ENCODE assay signal across 1 cellular context in the genomic region with DNA sequence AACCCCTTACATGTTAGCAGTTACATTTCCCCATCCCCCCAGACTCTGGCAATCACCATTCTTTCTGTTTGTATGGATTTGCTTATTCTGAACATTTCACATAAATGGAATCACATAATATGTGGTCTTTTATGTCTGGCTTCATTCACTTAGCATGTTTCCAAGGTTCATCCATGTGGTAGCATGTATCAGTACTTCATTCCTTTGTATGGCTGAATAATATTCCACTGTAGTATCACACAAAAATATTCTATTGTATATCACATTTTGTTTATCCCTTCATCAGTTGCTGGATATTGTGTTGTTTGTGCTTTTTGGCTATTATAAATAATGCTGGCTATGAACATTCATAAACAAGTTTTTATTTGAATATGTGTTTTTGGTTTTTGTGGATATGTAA.
A peak's percentile ranks its signal among the peaks of the same experiment; 100 is the strongest.
TF ChIP-seq lines count a peak whose summit lies in the region.

No MANE protein-coding gene starts in this region.

TF ChIP-seq in K562, 482 proteins besides CTCF, POLR2A, EP300 and RAD21:
- TF ChIP-seq PTRF (tag; IDR thresholded peaks at IDR 0.05) (no peak), ZNF766 (CRISPR knock-in tag; conservative IDR thresholded peaks at IDR 0.05) (no peak), HDAC2 (IDR thresholded peaks at IDR 0.05) (no peak), ZNF24 (IDR thresholded peaks at IDR 0.05) (peak; percentile 82), GATA2 (CRISPR knock-in tag; IDR thresholded peaks at IDR 0.05) (no peak), GTF2E2 (tag; IDR thresholded peaks at IDR 0.05) (no peak), ZNF830 (CRISPR knock-in tag; IDR thresholded peaks at IDR 0.05) (no peak), NRF1 (conservative IDR thresholded peaks at IDR 0.05 in 1 of 2, IDR thresholded peaks at IDR 0.05 in 1 of 2) (no peak), ZNF785 (CRISPR knock-in tag; IDR thresholded peaks at IDR 0.05) (no peak), BCOR (IDR thresholded peaks at IDR 0.05) (peak; percentile 49), HOXB6 (CRISPR knock-in tag; IDR thresholded peaks at IDR 0.05; ENCODE audit: borderline replicate concordance) (no peak), HDAC8 (tag; IDR thresholded peaks at IDR 0.05) (no peak), ZC3H4 (CRISPR knock-in tag; IDR thresholded peaks at IDR 0.05; ENCODE audit: borderline replicate concordance) (no peak), POLR2H (tag; IDR thresholded peaks at IDR 0.05; ENCODE audit: low read depth) (0 out of 2 replicates have a peak, but pooled peaks have one; percentile 25), PRMT5 (CRISPR knock-in tag; IDR thresholded peaks at IDR 0.05) (no peak), ZNF239 (CRISPR knock-in tag; IDR thresholded peaks at IDR 0.05) (no peak), ZBTB17 (CRISPR knock-in tag; IDR thresholded peaks at IDR 0.05) (no peak), POLR2AphosphoS5 (IDR thresholded peaks at IDR 0.05; ENCODE audit: control insufficient read depth, insufficient read depth, low read depth, low read length) (no peak), HMGN3 (IDR thresholded peaks at IDR 0.05; ENCODE audit: borderline replicate concordance, extremely low read depth, insufficient read length, low read depth, low read length) (no peak), ZNF146 (CRISPR knock-in tag; IDR thresholded peaks at IDR 0.05; ENCODE audit: unreplicated experiment) (peak; percentile 51)
- TF ChIP-seq, protein P1, sequence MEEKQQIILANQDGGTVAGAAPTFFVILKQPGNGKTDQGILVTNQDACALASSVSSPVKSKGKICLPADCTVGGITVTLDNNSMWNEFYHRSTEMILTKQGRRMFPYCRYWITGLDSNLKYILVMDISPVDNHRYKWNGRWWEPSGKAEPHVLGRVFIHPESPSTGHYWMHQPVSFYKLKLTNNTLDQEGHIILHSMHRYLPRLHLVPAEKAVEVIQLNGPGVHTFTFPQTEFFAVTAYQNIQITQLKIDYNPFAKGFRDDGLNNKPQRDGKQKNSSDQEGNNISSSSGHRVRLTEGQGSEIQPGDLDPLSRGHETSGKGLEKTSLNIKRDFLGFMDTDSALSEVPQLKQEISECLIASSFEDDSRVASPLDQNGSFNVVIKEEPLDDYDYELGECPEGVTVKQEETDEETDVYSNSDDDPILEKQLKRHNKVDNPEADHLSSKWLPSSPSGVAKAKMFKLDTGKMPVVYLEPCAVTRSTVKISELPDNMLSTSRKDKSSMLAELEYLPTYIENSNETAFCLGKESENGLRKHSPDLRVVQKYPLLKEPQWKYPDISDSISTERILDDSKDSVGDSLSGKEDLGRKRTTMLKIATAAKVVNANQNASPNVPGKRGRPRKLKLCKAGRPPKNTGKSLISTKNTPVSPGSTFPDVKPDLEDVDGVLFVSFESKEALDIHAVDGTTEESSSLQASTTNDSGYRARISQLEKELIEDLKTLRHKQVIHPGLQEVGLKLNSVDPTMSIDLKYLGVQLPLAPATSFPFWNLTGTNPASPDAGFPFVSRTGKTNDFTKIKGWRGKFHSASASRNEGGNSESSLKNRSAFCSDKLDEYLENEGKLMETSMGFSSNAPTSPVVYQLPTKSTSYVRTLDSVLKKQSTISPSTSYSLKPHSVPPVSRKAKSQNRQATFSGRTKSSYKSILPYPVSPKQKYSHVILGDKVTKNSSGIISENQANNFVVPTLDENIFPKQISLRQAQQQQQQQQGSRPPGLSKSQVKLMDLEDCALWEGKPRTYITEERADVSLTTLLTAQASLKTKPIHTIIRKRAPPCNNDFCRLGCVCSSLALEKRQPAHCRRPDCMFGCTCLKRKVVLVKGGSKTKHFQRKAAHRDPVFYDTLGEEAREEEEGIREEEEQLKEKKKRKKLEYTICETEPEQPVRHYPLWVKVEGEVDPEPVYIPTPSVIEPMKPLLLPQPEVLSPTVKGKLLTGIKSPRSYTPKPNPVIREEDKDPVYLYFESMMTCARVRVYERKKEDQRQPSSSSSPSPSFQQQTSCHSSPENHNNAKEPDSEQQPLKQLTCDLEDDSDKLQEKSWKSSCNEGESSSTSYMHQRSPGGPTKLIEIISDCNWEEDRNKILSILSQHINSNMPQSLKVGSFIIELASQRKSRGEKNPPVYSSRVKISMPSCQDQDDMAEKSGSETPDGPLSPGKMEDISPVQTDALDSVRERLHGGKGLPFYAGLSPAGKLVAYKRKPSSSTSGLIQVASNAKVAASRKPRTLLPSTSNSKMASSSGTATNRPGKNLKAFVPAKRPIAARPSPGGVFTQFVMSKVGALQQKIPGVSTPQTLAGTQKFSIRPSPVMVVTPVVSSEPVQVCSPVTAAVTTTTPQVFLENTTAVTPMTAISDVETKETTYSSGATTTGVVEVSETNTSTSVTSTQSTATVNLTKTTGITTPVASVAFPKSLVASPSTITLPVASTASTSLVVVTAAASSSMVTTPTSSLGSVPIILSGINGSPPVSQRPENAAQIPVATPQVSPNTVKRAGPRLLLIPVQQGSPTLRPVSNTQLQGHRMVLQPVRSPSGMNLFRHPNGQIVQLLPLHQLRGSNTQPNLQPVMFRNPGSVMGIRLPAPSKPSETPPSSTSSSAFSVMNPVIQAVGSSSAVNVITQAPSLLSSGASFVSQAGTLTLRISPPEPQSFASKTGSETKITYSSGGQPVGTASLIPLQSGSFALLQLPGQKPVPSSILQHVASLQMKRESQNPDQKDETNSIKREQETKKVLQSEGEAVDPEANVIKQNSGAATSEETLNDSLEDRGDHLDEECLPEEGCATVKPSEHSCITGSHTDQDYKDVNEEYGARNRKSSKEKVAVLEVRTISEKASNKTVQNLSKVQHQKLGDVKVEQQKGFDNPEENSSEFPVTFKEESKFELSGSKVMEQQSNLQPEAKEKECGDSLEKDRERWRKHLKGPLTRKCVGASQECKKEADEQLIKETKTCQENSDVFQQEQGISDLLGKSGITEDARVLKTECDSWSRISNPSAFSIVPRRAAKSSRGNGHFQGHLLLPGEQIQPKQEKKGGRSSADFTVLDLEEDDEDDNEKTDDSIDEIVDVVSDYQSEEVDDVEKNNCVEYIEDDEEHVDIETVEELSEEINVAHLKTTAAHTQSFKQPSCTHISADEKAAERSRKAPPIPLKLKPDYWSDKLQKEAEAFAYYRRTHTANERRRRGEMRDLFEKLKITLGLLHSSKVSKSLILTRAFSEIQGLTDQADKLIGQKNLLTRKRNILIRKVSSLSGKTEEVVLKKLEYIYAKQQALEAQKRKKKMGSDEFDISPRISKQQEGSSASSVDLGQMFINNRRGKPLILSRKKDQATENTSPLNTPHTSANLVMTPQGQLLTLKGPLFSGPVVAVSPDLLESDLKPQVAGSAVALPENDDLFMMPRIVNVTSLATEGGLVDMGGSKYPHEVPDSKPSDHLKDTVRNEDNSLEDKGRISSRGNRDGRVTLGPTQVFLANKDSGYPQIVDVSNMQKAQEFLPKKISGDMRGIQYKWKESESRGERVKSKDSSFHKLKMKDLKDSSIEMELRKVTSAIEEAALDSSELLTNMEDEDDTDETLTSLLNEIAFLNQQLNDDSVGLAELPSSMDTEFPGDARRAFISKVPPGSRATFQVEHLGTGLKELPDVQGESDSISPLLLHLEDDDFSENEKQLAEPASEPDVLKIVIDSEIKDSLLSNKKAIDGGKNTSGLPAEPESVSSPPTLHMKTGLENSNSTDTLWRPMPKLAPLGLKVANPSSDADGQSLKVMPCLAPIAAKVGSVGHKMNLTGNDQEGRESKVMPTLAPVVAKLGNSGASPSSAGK (IDR thresholded peaks at IDR 0.05), result peak; percentile 11; the same call in 1 of the 2 replicates
- TF ChIP-seq, protein P2, sequence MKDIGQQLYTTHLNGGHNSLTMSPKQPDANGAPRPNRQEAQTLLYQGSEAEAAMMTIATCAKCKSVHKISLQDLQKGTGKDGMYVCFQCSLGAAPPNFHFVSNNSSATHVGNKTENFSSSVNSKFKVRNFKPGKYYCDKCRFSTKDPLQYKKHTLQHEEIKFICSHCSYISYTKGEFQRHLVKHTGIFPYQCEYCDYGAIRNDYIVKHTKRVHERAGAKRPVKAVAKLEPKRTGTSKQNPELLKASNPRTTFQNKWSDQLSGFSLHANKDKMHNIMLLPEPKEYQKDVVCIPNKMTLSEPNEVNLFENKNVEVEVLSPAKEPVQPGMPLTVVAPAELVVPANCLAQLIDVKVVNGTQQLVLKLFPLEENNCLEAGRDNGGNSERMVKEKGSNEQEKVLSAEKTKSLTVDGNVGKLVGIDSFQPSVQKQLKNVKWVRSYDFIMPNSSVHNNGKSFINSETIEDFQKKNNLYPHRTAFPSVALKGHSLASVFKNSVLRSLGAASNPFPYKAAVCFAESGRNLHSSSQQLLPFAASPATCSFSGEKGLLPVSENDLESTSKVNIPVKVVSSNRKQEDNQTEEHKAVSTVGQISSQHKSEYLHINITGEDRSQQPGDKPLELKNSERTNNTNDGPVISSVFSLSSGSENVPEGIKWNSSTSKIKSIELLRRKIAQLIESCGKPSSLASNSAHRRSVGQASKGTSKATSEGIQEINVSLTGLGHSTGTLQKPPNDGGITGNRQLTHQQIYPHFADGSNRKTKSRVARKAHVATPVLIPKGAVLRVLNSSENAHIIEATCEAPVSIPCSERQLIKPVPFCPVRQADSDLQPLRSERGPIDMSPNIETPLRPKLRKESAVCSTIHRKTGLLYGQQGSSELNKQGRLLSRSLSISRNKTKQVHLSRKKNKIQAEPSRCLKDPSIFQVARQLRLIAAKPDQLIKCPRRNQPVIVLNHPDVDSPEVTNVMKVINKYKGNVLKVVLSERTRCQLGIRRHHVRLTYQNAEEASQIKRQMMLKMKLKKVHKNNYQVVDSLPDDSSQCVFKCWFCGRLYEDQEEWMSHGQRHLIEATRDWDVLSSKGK (CRISPR knock-in tag; IDR thresholded peaks at IDR 0.05), result no peak
- TF ChIP-seq, protein P3, sequence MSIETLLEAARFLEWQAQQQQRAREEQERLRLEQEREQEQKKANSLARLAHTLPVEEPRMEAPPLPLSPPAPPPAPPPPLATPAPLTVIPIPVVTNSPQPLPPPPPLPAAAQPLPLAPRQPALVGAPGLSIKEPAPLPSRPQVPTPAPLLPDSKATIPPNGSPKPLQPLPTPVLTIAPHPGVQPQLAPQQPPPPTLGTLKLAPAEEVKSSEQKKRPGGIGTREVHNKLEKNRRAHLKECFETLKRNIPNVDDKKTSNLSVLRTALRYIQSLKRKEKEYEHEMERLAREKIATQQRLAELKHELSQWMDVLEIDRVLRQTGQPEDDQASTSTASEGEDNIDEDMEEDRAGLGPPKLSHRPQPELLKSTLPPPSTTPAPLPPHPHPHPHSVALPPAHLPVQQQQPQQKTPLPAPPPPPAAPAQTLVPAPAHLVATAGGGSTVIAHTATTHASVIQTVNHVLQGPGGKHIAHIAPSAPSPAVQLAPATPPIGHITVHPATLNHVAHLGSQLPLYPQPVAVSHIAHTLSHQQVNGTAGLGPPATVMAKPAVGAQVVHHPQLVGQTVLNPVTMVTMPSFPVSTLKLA (conservative IDR thresholded peaks at IDR 0.05), result 0 out of 4 replicates have a peak, but pooled peaks of 1 of the 2 experiments have one; percentile 14
- TF ChIP-seq, protein P4, sequence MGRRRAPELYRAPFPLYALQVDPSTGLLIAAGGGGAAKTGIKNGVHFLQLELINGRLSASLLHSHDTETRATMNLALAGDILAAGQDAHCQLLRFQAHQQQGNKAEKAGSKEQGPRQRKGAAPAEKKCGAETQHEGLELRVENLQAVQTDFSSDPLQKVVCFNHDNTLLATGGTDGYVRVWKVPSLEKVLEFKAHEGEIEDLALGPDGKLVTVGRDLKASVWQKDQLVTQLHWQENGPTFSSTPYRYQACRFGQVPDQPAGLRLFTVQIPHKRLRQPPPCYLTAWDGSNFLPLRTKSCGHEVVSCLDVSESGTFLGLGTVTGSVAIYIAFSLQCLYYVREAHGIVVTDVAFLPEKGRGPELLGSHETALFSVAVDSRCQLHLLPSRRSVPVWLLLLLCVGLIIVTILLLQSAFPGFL (CRISPR knock-in tag; IDR thresholded peaks at IDR 0.05), result no peak
- TF ChIP-seq, protein P5, sequence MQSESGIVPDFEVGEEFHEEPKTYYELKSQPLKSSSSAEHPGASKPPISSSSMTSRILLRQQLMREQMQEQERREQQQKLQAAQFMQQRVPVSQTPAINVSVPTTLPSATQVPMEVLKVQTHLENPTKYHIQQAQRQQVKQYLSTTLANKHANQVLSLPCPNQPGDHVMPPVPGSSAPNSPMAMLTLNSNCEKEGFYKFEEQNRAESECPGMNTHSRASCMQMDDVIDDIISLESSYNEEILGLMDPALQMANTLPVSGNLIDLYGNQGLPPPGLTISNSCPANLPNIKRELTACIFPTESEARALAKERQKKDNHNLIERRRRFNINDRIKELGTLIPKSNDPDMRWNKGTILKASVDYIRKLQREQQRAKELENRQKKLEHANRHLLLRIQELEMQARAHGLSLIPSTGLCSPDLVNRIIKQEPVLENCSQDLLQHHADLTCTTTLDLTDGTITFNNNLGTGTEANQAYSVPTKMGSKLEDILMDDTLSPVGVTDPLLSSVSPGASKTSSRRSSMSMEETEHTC (IDR thresholded peaks at IDR 0.05), result no peak
- TF ChIP-seq, protein P6, sequence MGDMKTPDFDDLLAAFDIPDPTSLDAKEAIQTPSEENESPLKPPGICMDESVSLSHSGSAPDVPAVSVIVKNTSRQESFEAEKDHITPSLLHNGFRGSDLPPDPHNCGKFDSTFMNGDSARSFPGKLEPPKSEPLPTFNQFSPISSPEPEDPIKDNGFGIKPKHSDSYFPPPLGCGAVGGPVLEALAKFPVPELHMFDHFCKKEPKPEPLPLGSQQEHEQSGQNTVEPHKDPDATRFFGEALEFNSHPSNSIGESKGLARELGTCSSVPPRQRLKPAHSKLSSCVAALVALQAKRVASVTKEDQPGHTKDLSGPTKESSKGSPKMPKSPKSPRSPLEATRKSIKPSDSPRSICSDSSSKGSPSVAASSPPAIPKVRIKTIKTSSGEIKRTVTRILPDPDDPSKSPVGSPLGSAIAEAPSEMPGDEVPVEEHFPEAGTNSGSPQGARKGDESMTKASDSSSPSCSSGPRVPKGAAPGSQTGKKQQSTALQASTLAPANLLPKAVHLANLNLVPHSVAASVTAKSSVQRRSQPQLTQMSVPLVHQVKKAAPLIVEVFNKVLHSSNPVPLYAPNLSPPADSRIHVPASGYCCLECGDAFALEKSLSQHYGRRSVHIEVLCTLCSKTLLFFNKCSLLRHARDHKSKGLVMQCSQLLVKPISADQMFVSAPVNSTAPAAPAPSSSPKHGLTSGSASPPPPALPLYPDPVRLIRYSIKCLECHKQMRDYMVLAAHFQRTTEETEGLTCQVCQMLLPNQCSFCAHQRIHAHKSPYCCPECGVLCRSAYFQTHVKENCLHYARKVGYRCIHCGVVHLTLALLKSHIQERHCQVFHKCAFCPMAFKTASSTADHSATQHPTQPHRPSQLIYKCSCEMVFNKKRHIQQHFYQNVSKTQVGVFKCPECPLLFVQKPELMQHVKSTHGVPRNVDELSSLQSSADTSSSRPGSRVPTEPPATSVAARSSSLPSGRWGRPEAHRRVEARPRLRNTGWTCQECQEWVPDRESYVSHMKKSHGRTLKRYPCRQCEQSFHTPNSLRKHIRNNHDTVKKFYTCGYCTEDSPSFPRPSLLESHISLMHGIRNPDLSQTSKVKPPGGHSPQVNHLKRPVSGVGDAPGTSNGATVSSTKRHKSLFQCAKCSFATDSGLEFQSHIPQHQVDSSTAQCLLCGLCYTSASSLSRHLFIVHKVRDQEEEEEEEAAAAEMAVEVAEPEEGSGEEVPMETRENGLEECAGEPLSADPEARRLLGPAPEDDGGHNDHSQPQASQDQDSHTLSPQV (IDR thresholded peaks at IDR 0.05), result 0 out of 2 replicates have a peak, but pooled peaks have one; percentile 14
